In genomic region chr1:40818264-40818961, GRCh38 we compare ENCODE assay signal across 8 cellular contexts. TPM values are rescaled to one million over a fixed set of nuclear protein-coding genes. Genes with fewer than 3 reads are reported as not detected.
DNase-seq lines count a peak whose midpoint lies in the region; ATAC-seq and TF ChIP-seq lines count a peak whose summit lies in the region.

No MANE protein-coding gene starts in this region.

- H3K4me1 Mint-ChIP-seq in activated naive CD8-positive, alpha-beta T cell (ENCODE audit: low read depth), result peaks cover 7% of the 10 kb centered on the region

- POLR2A ChIA-PET in HEK293 (lab: Yijun Ruan, JAX), result no interaction called here

- H3K27ac ChIP-seq in HEK293 (ENCODE audit: extremely low read depth, low read depth, low read length) (no peak overlapping the region), Peyer's patch (peak overlapping the region in 2 of 4 donors; percentile 4 to 65)

- H3K27me3 ChIP-seq in Peyer's patch, result no peaks in the 10 kb centered on the region

- H3K36me3 Mint-ChIP-seq in activated naive CD8-positive, alpha-beta T cell, result no peaks in the 10 kb centered on the region

- no peak overlapping the region for H3K27ac Mint-ChIP-seq in activated naive CD8-positive, alpha-beta T cell

- no peak for ATAC-seq in HG02884 (IDR thresholded peaks at IDR 0.05; ENCODE audit: unreplicated experiment)

- H3K9me3 ChIP-seq in HEK293 (ENCODE audit: control insufficient read depth, insufficient read depth, low read depth, low read length) (no peaks in the 10 kb centered on the region), Peyer's patch (no peaks in the 10 kb centered on the region), iPS-18c (ENCODE audit: control insufficient read depth, insufficient read depth, low read length) (no peaks in the 10 kb centered on the region)

- H3K27me3 Mint-ChIP-seq in activated naive CD8-positive, alpha-beta T cell, result no peaks in the 10 kb centered on the region

- H3K4me3 ChIP-seq in HEK293 (ENCODE audit: low read depth, low read length), result no peak overlapping the region
- peak overlapping the region; percentile 41 to 53 (median 42) for H3K4me3 ChIP-seq in Peyer's patch
- peak overlapping the region; percentile 87 for H3K4me3 ChIP-seq in iPS-18c (ENCODE audit: insufficient read depth, low read depth, low read length)

- H3K4me3 Mint-ChIP-seq in activated naive CD8-positive, alpha-beta T cell, result peak overlapping the region; percentile 75

- H3K9me3 Mint-ChIP-seq in activated naive CD8-positive, alpha-beta T cell (ENCODE audit: low read depth), result no peaks in the 10 kb centered on the region

- TF ChIP-seq POLR2A in Peyer's patch (IDR thresholded peaks at IDR 0.05), result no peak

- TF ChIP-seq CTCF in HEK293 (tag by site-specific recombination; IDR thresholded peaks at IDR 0.05) (no peak), Peyer's patch (IDR thresholded peaks at IDR 0.05) (no peak)

- CTCF ChIA-PET in HEK293 (lab: Yijun Ruan, JAX), result no interaction called here

- H3K36me3 ChIP-seq in HEK293 (ENCODE audit: control insufficient read depth in 2 of 2, insufficient read depth in 1 of 2, low read length in 2 of 2), result no peaks in the 10 kb centered on the region
- H3K36me3 ChIP-seq in Peyer's patch, result no peaks in the 10 kb centered on the region

- H3K4me1 ChIP-seq in HEK293 (ENCODE audit: control insufficient read depth, insufficient read depth, low read length) (no peaks in the 10 kb centered on the region), Peyer's patch (peaks cover 0 to 9% (median 2%) of the 10 kb centered on the region in 4 donors)

- DNase-seq in Daoy (ENCODE audit: low read depth), result peak; percentile 68
- peak; percentile 84 to 93 (median 89) for DNase-seq in Peyer's patch
- peak; percentile 87 to 89 for DNase-seq in stimulated activated CD4-positive, alpha-beta T cell treated with anti-CD3 and anti-CD28 coated beads, Interleukin-2, amount 100 ng/mL, for 24 hours
- no peak for DNase-seq in SIG-M5 treated with dmso at 0.1 percent for 504 hours (lab: John Stamatoyannopoulos, UW; ENCODE audit: unreplicated experiment)

TF ChIP-seq in HEK293, 187 proteins besides CTCF, POLR2A, EP300 and RAD21 (continues in another document):
- peak; percentile 62; the same call in 1 of the 2 replicates for TF ChIP-seq KLF8 (tag by site-specific recombination; IDR thresholded peaks at IDR 0.05)
- no peak for TF ChIP-seq ZBTB11 (tag by site-specific recombination; conservative IDR thresholded peaks at IDR 0.05; ENCODE audit: low read depth)
- no peak for TF ChIP-seq ZNF658 (tag by site-specific recombination; IDR thresholded peaks at IDR 0.05)
- TF ChIP-seq ZNF184 (tag by site-specific recombination; IDR thresholded peaks at IDR 0.05), result no peak
- TF ChIP-seq ZNF16 (tag by site-specific recombination; IDR thresholded peaks at IDR 0.05; ENCODE audit: low read depth), result no peak
- TF ChIP-seq ZNF23 (tag by site-specific recombination; IDR thresholded peaks at IDR 0.05; ENCODE audit: borderline replicate concordance), result no peak
- TF ChIP-seq KLF1 (tag by site-specific recombination; IDR thresholded peaks at IDR 0.05), result peak; percentile 96
- no peak for TF ChIP-seq PRDM4 (tag by site-specific recombination; IDR thresholded peaks at IDR 0.05)
- no peak for TF ChIP-seq ZNF529 (tag by site-specific recombination; IDR thresholded peaks at IDR 0.05; ENCODE audit: insufficient replicate concordance)
- TF ChIP-seq PRDM2 (tag by site-specific recombination; IDR thresholded peaks at IDR 0.05; ENCODE audit: borderline replicate concordance), result no peak
- TF ChIP-seq KLF9 (tag by site-specific recombination; IDR thresholded peaks at IDR 0.05; ENCODE audit: low read depth), result 0 out of 2 replicates have a peak, but pooled peaks have one; percentile 31
- TF ChIP-seq ZNF223 (tag by site-specific recombination; IDR thresholded peaks at IDR 0.05), result no peak
- TF ChIP-seq TRIM28 (IDR thresholded peaks at IDR 0.05; ENCODE audit: borderline replicate concordance, low read length), result no peak

RNA-seq across cellular contexts. Expression of gene KCNQ4, which starts 34.8 kb away (rescaled TPM):
- total RNA-seq in Daoy (2014; rRNA removed; shearing (Covaris generic)), result 0.17 TPM in 1 of 2 replicates, not detected in the other
- total RNA-seq in Peyer's patch, result 1 to 10 TPM; 1.1 to 3.3 (median 2.4) TPM

RNA-seq across cellular contexts. Expression of gene CITED4, which starts 43.8 kb away (rescaled TPM):
- total RNA-seq in Daoy (2014; rRNA removed; shearing (Covaris generic)), result 5.8 and 18.7 TPM in 2 replicates
- 10 to 100 TPM in 1 of 4 donors, 1 to 10 TPM in 3; 2.0 to 19.0 (median 2.3) TPM for total RNA-seq in Peyer's patch
